In the genomic region with DNA sequence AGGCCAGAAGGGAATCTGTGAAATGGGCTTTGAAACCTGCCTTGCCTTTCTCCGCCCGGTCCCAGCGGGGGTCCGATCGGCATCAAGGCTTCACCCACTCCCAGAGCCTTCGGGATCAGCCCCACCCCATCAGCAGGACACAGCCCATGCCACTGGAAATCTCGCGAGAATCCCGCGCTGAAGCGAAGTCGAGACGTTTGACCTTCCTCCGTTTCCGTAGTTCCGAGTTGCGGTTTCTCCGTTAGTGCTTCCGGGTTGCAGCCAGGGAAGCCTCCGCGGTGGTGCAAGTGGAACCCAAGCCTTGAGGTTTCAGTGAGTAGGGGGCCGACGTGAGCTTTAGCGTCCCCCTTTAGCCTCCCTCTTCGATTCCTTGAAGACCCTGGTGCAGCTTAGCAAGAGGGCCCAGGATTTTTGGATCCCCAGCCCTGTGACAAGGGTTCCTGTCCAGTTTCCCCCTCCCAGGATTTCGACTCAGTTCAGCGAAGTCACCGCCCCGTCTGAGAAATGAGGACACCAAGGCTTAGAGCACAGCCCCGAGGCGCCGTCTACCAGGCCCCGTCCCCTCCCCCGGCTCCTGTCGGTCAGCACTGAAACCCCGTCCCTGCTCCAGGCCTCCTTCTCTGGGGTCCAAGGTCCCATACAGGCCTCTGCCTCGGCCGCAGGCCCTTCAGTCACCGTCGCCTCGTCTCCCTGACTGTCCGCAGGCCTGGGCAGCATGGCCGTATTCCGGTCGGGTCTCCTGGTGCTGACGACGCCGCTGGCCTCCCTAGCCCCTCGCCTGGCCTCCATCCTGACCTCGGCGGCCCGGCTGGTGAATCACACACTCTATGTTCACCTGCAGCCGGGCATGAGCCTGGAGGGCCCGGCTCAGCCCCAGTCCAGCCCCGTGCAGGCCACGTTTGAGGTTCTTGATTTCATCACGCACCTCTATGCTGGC, we compare ENCODE assay signal across 8 cellular contexts. TPM values are rescaled to one million over a fixed set of nuclear protein-coding genes. Genes with fewer than 3 reads are reported as not detected.
DNase-seq lines count a peak whose midpoint lies in the region; ATAC-seq and TF ChIP-seq lines count a peak whose summit lies in the region.

TSS of gene COASY (plus strand) at position 241 of the 937 bp plus-strand sequence. CDS start at position 716, 475 bp downstream.

- H3K4me3 Mint-ChIP-seq in nephron progenitor cell = peak within 1 kb of the TSS; percentile 90

- H3K27ac Mint-ChIP-seq in nephron progenitor cell = peak within 1 kb of the TSS; percentile 85

- H3K27me3 ChIP-seq in SJSA1 (replicated peaks) = no peaks in the 10 kb centered on the region

- H3K4me1 Mint-ChIP-seq in nephron progenitor cell = peaks cover 37% of the 10 kb centered on the region

- H3K9me3 ChIP-seq in SJSA1 (replicated peaks) = no peaks in the 10 kb centered on the region

- ATAC-seq in GM19351 (IDR thresholded peaks at IDR 0.05; ENCODE audit: unreplicated experiment) = peak; percentile 59
- peak; percentile 67 for ATAC-seq in stimulated activated naive CD8-positive, alpha-beta T cell treated with anti-CD3 and anti-CD28 coated beads, Interleukin-15, Interleukin-2, amounts not matched to agents 100 U/mL and 50 U/mL, for 24 hours

- peak within 1 kb of the TSS; percentile 48 for H3K27ac ChIP-seq in SJSA1

- H3K36me3 Mint-ChIP-seq in nephron progenitor cell (ENCODE audit: low read depth) = no peaks in the 10 kb centered on the region

- no peaks in the 10 kb centered on the region for H3K27me3 Mint-ChIP-seq in nephron progenitor cell (ENCODE audit: low read depth, poor library complexity)

- no peaks in the 10 kb centered on the region for H3K9me3 Mint-ChIP-seq in nephron progenitor cell

- H3K4me1 ChIP-seq in SJSA1 (replicated peaks) = peaks cover 28% of the 10 kb centered on the region

- DNase-seq in AG08395 (ENCODE audit: low spot score) (peak; percentile 98), NAMALWA (ENCODE audit: low spot score) (peak; percentile 96), SJSA1 (ENCODE audit: low read depth in 1 of 2, low spot score in 2 of 2) (peak; percentile 89 to 97), foreskin fibroblast (peak; percentile 97 to 99), nephron progenitor cell (peak; percentile 85)
- DNase-seq in activated naive CD4-positive, alpha-beta T cell treated with Interleukin-2 at 50 U/mL for 16 hours = peak; percentile 92
- peak; percentile 95 for DNase-seq in stimulated activated naive CD8-positive, alpha-beta T cell treated with anti-CD3 and anti-CD28 coated beads, Interleukin-15, Interleukin-2, amounts not matched to agents 100 U/mL and 50 U/mL, for 24 hours

- H3K4me3 ChIP-seq in SJSA1 (peak within 1 kb of the TSS; percentile 59), foreskin fibroblast (ENCODE audit: low read depth in 1 of 2, low read length in 2 of 2) (peak within 1 kb of the TSS; percentile 79 to 88)

- TF ChIP-seq CTCF in foreskin fibroblast (IDR thresholded peaks at IDR 0.05; ENCODE audit: low read depth, low read length) (no peak), nephron progenitor cell (IDR thresholded peaks at IDR 0.05) (no peak)

- H3K36me3 ChIP-seq in SJSA1 = peaks cover 44% of the 10 kb centered on the region

RNA-seq across cellular contexts. Expression of gene COASY, which starts in this region (rescaled TPM):
- total RNA-seq in SJSA1 (2014; rRNA removed; shearing (Covaris generic)) = 10.2 and 15.4 TPM in 2 replicates

Comparison
In these comparisons a context has a peak if more than half of its experiments do, and no peak if none do; other contexts are left out.
1. Peak in every context shown above with its lines: DNase-seq, ATAC-seq, H3K4me3 ChIP-seq and H3K27ac ChIP-seq.